13 cellular contexts compared by ENCODE assay signal in genomic region chr1:116066868-116067563, GRCh38. TPM values are rescaled to one million over a fixed set of nuclear protein-coding genes. Genes with fewer than 3 reads are reported as not detected.
A peak's percentile ranks its signal among the peaks of the same experiment; 100 is the strongest.
DNase-seq lines count a peak whose midpoint lies in the region; ATAC-seq and TF ChIP-seq lines count a peak whose summit lies in the region.
"Had no signal": no experiment of that assay in that cellular context is flagged by ENCODE, and none has a peak within 500 bp of the region (broad histone marks: within the 10 kb centered on the region; RNA-seq: fewer than 3 reads in every experiment).

No MANE protein-coding gene starts in this region.

- peak overlapping the region; percentile 94 for H3K27ac Mint-ChIP-seq in osteocyte (ENCODE audit: unreplicated experiment)
- no peak overlapping the region for H3K27ac Mint-ChIP-seq in activated CD8-positive, alpha-beta memory T cell treated with anti-CD3 and anti-CD28 coated beads, Interleukin-2, amount 10 ng/mL, durations not matched to agents 7 days and 5 days

- H3K36me3 Mint-ChIP-seq in osteocyte (ENCODE audit: unreplicated experiment), result peaks cover 15% of the 10 kb centered on the region
- peaks cover 6% of the 10 kb centered on the region for H3K36me3 Mint-ChIP-seq in activated CD8-positive, alpha-beta memory T cell treated with anti-CD3 and anti-CD28 coated beads, Interleukin-2, amount 10 ng/mL, durations not matched to agents 7 days and 5 days

- no peak overlapping the region for H3K4me3 Mint-ChIP-seq in osteocyte (ENCODE audit: unreplicated experiment)
- H3K4me3 Mint-ChIP-seq in activated CD8-positive, alpha-beta memory T cell treated with anti-CD3 and anti-CD28 coated beads, Interleukin-2, amount 10 ng/mL, durations not matched to agents 7 days and 5 days, result no peak overlapping the region
- H3K4me3 Mint-ChIP-seq: CD14-positive monocyte had no signal

- peaks cover 21% of the 10 kb centered on the region for H3K4me1 Mint-ChIP-seq in osteocyte (ENCODE audit: unreplicated experiment)
- no peaks in the 10 kb centered on the region for H3K4me1 Mint-ChIP-seq in activated CD8-positive, alpha-beta memory T cell treated with anti-CD3 and anti-CD28 coated beads, Interleukin-2, amount 10 ng/mL, durations not matched to agents 7 days and 5 days
- H3K4me1 Mint-ChIP-seq: CD14-positive monocyte had no signal

- no peaks in the 10 kb centered on the region for H3K27me3 Mint-ChIP-seq in osteocyte (ENCODE audit: unreplicated experiment)
- H3K27me3 Mint-ChIP-seq in activated CD8-positive, alpha-beta memory T cell treated with anti-CD3 and anti-CD28 coated beads, Interleukin-2, amount 10 ng/mL, durations not matched to agents 7 days and 5 days, result peaks cover 2% of the 10 kb centered on the region

- CTCF ChIA-PET in activated CD8-positive, alpha-beta memory T cell treated with anti-CD3 and anti-CD28 coated beads, Interleukin-2, amount 10 ng/mL, durations not matched to agents 7 days and 5 days (lab: Charles Lee), result no interaction called here

- TF ChIP-seq CTCF in osteocyte (IDR thresholded peaks at IDR 0.05) (no peak), GM13976 (IDR thresholded peaks at IDR 0.05; ENCODE audit: borderline replicate concordance, control extremely low read depth, extremely low read depth, insufficient read depth, missing control alignments) (no peak)

- in situ Hi-C loops in GM13976 (cut with MboI; ENCODE audit: low sequenced_read_pairs, unreplicated experiment), result no loop called here

- ATAC-seq in activated CD8-positive, alpha-beta memory T cell treated with anti-CD3 and anti-CD28 coated beads, Interleukin-2, amount 10 ng/mL, durations not matched to agents 7 days and 5 days, result no peak
- ATAC-seq: left lobe of liver had no signal

- DNase-seq in AG08396 (ENCODE audit: low spot score), result peak; percentile 35
- DNase-seq in RKO (ENCODE audit: low spot score), result peak; percentile 1
- DNase-seq in fibroblast of gingiva (ENCODE audit: low read depth), result peak; percentile 85
- no peak for DNase-seq in osteocyte (ENCODE audit: extremely low spot score, unreplicated experiment)
- DNase-seq in stimulated activated CD4-positive, alpha-beta T cell treated with anti-CD3 and anti-CD28 coated beads, Interleukin-4, amount 100 ng/mL, for 1 hour, result no peak
- DNase-seq in activated gamma-delta T cell treated with Interleukin-2 at 50 U/mL for 16 hours, result no peak
- DNase-seq in GM13976 (ENCODE audit: low spot score), result no peak
- no peak for DNase-seq in activated CD8-positive, alpha-beta memory T cell treated with anti-CD3 and anti-CD28 coated beads, Interleukin-2, amount 10 ng/mL, durations not matched to agents 7 days and 5 days
- DNase-seq: NCI-H1417 had no signal

- no peaks in the 10 kb centered on the region for H3K9me3 Mint-ChIP-seq in osteocyte (ENCODE audit: unreplicated experiment)
- H3K9me3 Mint-ChIP-seq in activated CD8-positive, alpha-beta memory T cell treated with anti-CD3 and anti-CD28 coated beads, Interleukin-2, amount 10 ng/mL, durations not matched to agents 7 days and 5 days (ENCODE audit: low read depth), result no peaks in the 10 kb centered on the region
- H3K9me3 Mint-ChIP-seq: CD14-positive monocyte had no signal

RNA-seq across cellular contexts. Expression of gene MAB21L3, which starts 44.2 kb away (rescaled TPM):
- total RNA-seq in osteocyte, result not detected in 2 replicates
- total RNA-seq in activated CD8-positive, alpha-beta memory T cell treated with anti-CD3 and anti-CD28 coated beads, Interleukin-2, amount 10 ng/mL, durations not matched to agents 7 days and 5 days, result not detected
- total RNA-seq: posterior vena cava; T-helper 2 cell treated with Interferon-gamma antibody and Interleukin-4, amounts not matched to agents 100 ng/mL and 5 ng/mL, for 36 hours had no signal

Comparison
In these comparisons a context has a peak if more than half of its experiments do, and no peak if none do; other contexts are left out.
1. DNase-seq: peak in AG08396 (single experiment), RKO (single experiment) and fibroblast of gingiva (single experiment); none in osteocyte (single experiment), stimulated activated CD4-positive, alpha-beta T cell treated with anti-CD3 and anti-CD28 coated beads, Interleukin-4, amount 100 ng/mL, for 1 hour (single experiment), activated gamma-delta T cell treated with Interleukin-2 at 50 U/mL for 16 hours (single experiment), GM13976 (single experiment) and activated CD8-positive, alpha-beta memory T cell treated with anti-CD3 and anti-CD28 coated beads, Interleukin-2, amount 10 ng/mL, durations not matched to agents 7 days and 5 days (single experiment).